8 cellular contexts compared by ENCODE assay signal in genomic region chr14:69151458-69152180, GRCh38. TPM values are rescaled to one million over a fixed set of nuclear protein-coding genes. Genes with fewer than 3 reads are reported as not detected.
A peak's percentile ranks its signal among the peaks of the same experiment; 100 is the strongest.
DNase-seq lines count a peak whose midpoint lies in the region; ATAC-seq and TF ChIP-seq lines count a peak whose summit lies in the region.

No MANE protein-coding gene starts in this region.

- peak overlapping the region; percentile 60 for H3K4me2 ChIP-seq in KMS-11
- peak overlapping the region; percentile 36 for H3K4me2 ChIP-seq in neural cell (ENCODE audit: low read length)

- H3K4me1 ChIP-seq in KMS-11 (ENCODE audit: low read depth, poor library complexity, severe bottlenecking) (peaks cover 15% of the 10 kb centered on the region), stomach (peaks cover 14 to 64% (median 47%) of the 10 kb centered on the region in 4 donors)

- H2AFZ ChIP-seq in KMS-11 (ENCODE audit: low read depth) = peak overlapping the region; percentile 73; the same call in 1 of the 2 replicates
- peak overlapping the region; percentile 48 for H2AFZ ChIP-seq in neural cell (ENCODE audit: low read depth, low read length)

- peak; percentile 51 for ATAC-seq in GM21526 (IDR thresholded peaks at IDR 0.05; ENCODE audit: low FRiP score, unreplicated experiment)

- TF ChIP-seq EP300 in neural cell (conservative IDR thresholded peaks at IDR 0.05; ENCODE audit: poor library complexity, severe bottlenecking) = peak; percentile 19
- no peak for TF ChIP-seq EP300 in stomach (IDR thresholded peaks at IDR 0.05)

- intact Hi-C loops in stomach (cut with DNase I; ENCODE audit: low total_unique reads) = no loop called here

- 0 to 2% (median 0%) methylated on average over 6 to 57 of the region's 57 CpGs for WGBS in stomach, 5 donors

- no peak for TF ChIP-seq POLR2A in stomach (IDR thresholded peaks at IDR 0.05)

- peak; percentile 54 for TF ChIP-seq RAD21 in neural cell (conservative IDR thresholded peaks at IDR 0.05)

- H3K9me3 ChIP-seq in neural cell (ENCODE audit: low read length) (no peaks in the 10 kb centered on the region), stomach (no peaks in the 10 kb centered on the region)

- H3K27ac ChIP-seq in KMS-11 (peak overlapping the region; percentile 47), neural cell (ENCODE audit: low read length) (peak overlapping the region; percentile 86), stomach (peak overlapping the region; percentile 93 to 99 (median 98))

- H4K20me1 ChIP-seq in KMS-11 (ENCODE audit: insufficient read depth) (no peaks in the 10 kb centered on the region), neural cell (ENCODE audit: insufficient read depth) (no peaks in the 10 kb centered on the region)

- H3K79me2 ChIP-seq in KMS-11 (ENCODE audit: insufficient read depth, low read depth) (peaks cover 34% of the 10 kb centered on the region), neural cell (replicated peaks; ENCODE audit: insufficient read depth, low read length) (peaks cover 40% of the 10 kb centered on the region)

- DNase-seq in COR-L47 (lab: John Stamatoyannopoulos, UW) = peak; percentile 58
- DNase-seq in SHP77 treated with DMSO at 0.1 percent for 48 hours (lab: John Stamatoyannopoulos, UW) = peak; percentile 19
- peak; percentile 70 for DNase-seq in activated gamma-delta T cell (lab: John Stamatoyannopoulos, UW)
- peak; percentile 70 for DNase-seq in fibroblast of villous mesenchyme (ENCODE audit: low read depth)
- DNase-seq in stomach = peak; percentile 76

- no peaks in the 10 kb centered on the region for H3F3A ChIP-seq in neural cell (ENCODE audit: insufficient read depth, low read length, poor library complexity, severe bottlenecking)

- H3K9ac ChIP-seq in KMS-11 = peak overlapping the region; percentile 71
- peak overlapping the region; percentile 91 for H3K9ac ChIP-seq in neural cell (ENCODE audit: low read length)

- H3K4me3 ChIP-seq in KMS-11 (IDR thresholded peaks at IDR 0.05; ENCODE audit: insufficient read depth, low read depth, low read length) (no peak overlapping the region), fibroblast of villous mesenchyme (ENCODE audit: low read depth, low read length) (peak overlapping the region; percentile 96), neural cell (ENCODE audit: low read length) (peak overlapping the region; percentile 92), stomach (peak overlapping the region; percentile 69 to 90 (median 82))

- H3K27me3 ChIP-seq in KMS-11 (ENCODE audit: insufficient read depth, low read depth) (no peaks in the 10 kb centered on the region), neural cell (ENCODE audit: insufficient read depth, low read depth, low read length) (no peaks in the 10 kb centered on the region), stomach (no peaks in the 10 kb centered on the region)

- TF ChIP-seq CTCF in KMS-11 (conservative IDR thresholded peaks at IDR 0.05; ENCODE audit: low read depth, low read length) = 0 out of 2 replicates have a peak, but pooled peaks have one; percentile 17
- TF ChIP-seq CTCF in fibroblast of villous mesenchyme (IDR thresholded peaks at IDR 0.05; ENCODE audit: insufficient read depth, low read depth, low read length) = peak; percentile 33
- peak; percentile 63 for TF ChIP-seq CTCF in neural cell (IDR thresholded peaks at IDR 0.05; ENCODE audit: poor library complexity, severe bottlenecking)
- TF ChIP-seq CTCF in stomach (IDR thresholded peaks at IDR 0.05) = peak in 4 of 7 experiments; percentile 14 to 64 (median 56)

- no peaks in the 10 kb centered on the region for H3K9me2 ChIP-seq in neural cell (ENCODE audit: insufficient read depth, low read length)

- H3K36me3 ChIP-seq in KMS-11 (ENCODE audit: insufficient read depth) = no peaks in the 10 kb centered on the region
- H3K36me3 ChIP-seq in neural cell (ENCODE audit: insufficient read depth, low read length) = no peaks in the 10 kb centered on the region
- H3K36me3 ChIP-seq in stomach = peaks cover 0 to 17% (median 11%) of the 10 kb centered on the region in 4 donors

TF ChIP-seq in neural cell, 6 proteins besides CTCF, POLR2A, EP300 and RAD21:
- TF ChIP-seq POLR2AphosphoS5 (IDR thresholded peaks at IDR 0.05) (peak; percentile 42), MXI1 (conservative IDR thresholded peaks at IDR 0.05; ENCODE audit: poor library complexity, severe bottlenecking) (peak; percentile 46), REST (IDR thresholded peaks at IDR 0.05; ENCODE audit: borderline replicate concordance) (peak; percentile 48), EZH2 (IDR thresholded peaks at IDR 0.05; ENCODE audit: borderline replicate concordance, insufficient read depth, low read length, poor library complexity, severe bottlenecking) (no peak), SMC3 (conservative IDR thresholded peaks at IDR 0.05; ENCODE audit: poor library complexity) (peak; percentile 51), TAF1 (IDR thresholded peaks at IDR 0.05; ENCODE audit: low read depth) (peak; percentile 44)

RNA-seq across cellular contexts. Expression of gene DCAF5, which starts 1.3 kb away (rescaled TPM):
- total RNA-seq in fibroblast of villous mesenchyme (24.2 and 30.0 TPM in 2 replicates), stomach (10 to 100 TPM; 24.3 to 80.5 (median 43.3) TPM)
- polyA plus RNA-seq in neural cell (33.5 and 34.6 TPM in 2 replicates), stomach (10 to 100 TPM; 13.9 to 16.2 (median 16.2) TPM)
- polyA minus RNA-seq in neural cell = 66.3 and 67.0 TPM in 2 replicates

RNA-seq across cellular contexts. Expression of gene EXD2, which starts 39.7 kb away (rescaled TPM):
- total RNA-seq in fibroblast of villous mesenchyme (16.8 and 18.6 TPM in 2 replicates), stomach (10 to 100 TPM in 3 of 5 donors, 1 to 10 TPM in 2; 8.0 to 25.4 (median 14.7) TPM)
- polyA plus RNA-seq in neural cell (43.3 and 49.9 TPM in 2 replicates), stomach (1 to 10 TPM; 3.4 to 9.5 (median 4.9) TPM)
- polyA minus RNA-seq in neural cell = 45.8 and 47.2 TPM in 2 replicates

Comparison
In these comparisons a context has a peak if more than half of its experiments do, and no peak if none do; other contexts are left out.
1. DNase-seq: peak in every context shown above with its lines; median percentile 76 in stomach; 70 in activated gamma-delta T cell; 70 in fibroblast of villous mesenchyme; 58 in COR-L47; 19 in SHP77 treated with DMSO at 0.1 percent for 48 hours.
2. H3K27ac ChIP-seq: peak in every context shown above with its lines; median percentile 98 in stomach; 86 in neural cell; 47 in KMS-11.